8 cellular contexts compared by ENCODE assay signal in genomic region chr10:72261323-72262018, GRCh38. TPM values are rescaled to one million over a fixed set of nuclear protein-coding genes. Genes with fewer than 3 reads are reported as not detected.
DNase-seq lines count a peak whose midpoint lies in the region; ATAC-seq and TF ChIP-seq lines count a peak whose summit lies in the region.

No MANE protein-coding gene starts in this region.

- no peaks in the 10 kb centered on the region for H3F3A ChIP-seq in PC-3 (ENCODE audit: low read length, unreplicated experiment)

- H2AFZ ChIP-seq in PC-3 (ENCODE audit: low read length) = no peak overlapping the region

- H3K9ac ChIP-seq in PC-3 (ENCODE audit: low read length) = no peak overlapping the region; the same call in 1 of the 2 replicates

- no TSS peak for BruUV-seq in PC-3 (replicated peaks; lab: Mats Ljungman, UMichigan)

- no peaks in the 10 kb centered on the region for H3K9me3 ChIP-seq in PC-3 (ENCODE audit: low read length)
- H3K9me3 ChIP-seq in mesodermal cell (ENCODE audit: control insufficient read depth, low read length) = no peaks in the 10 kb centered on the region
- H3K9me3 ChIP-seq in tibial artery = no peaks in the 10 kb centered on the region

- no peaks in the 10 kb centered on the region for H3K27me3 ChIP-seq in PC-3 (ENCODE audit: low read length)
- no peaks in the 10 kb centered on the region for H3K27me3 ChIP-seq in tibial artery

- TF ChIP-seq CTCF in PC-3 (conservative IDR thresholded peaks at IDR 0.05; ENCODE audit: low read depth, low read length) = no peak
- TF ChIP-seq CTCF in tibial artery (IDR thresholded peaks at IDR 0.05) = no peak

- peak overlapping the region; percentile 63 for H3K27ac ChIP-seq in PC-3 (ENCODE audit: low read length)
- H3K27ac ChIP-seq in caudate nucleus (ENCODE audit: low read depth, low read length) = peak overlapping the region; percentile 99
- peak overlapping the region; percentile 98 for H3K27ac ChIP-seq in mesodermal cell (ENCODE audit: low read depth, low read length, severe bottlenecking)
- H3K27ac ChIP-seq in tibial artery = peak overlapping the region; percentile 88 to 92

- intact Hi-C loops in PC-3 (cut with micrococcal nuclease) (no loop called here), tibial artery (cut with DNase I; ENCODE audit: low total_unique reads) (no loop called here)

- peaks cover 19% of the 10 kb centered on the region for H3K4me1 ChIP-seq in PC-3 (ENCODE audit: insufficient read depth, low read length)
- H3K4me1 ChIP-seq in mesodermal cell (ENCODE audit: control insufficient read depth, insufficient read depth, low read length, poor library complexity, severe bottlenecking) = peaks cover 24% of the 10 kb centered on the region
- peaks cover 0 to 54% (median 40%) of the 10 kb centered on the region in 4 donors for H3K4me1 ChIP-seq in tibial artery

- H3K36me3 ChIP-seq in PC-3 (ENCODE audit: low read depth, low read length) (no peaks in the 10 kb centered on the region), mesodermal cell (ENCODE audit: control insufficient read depth, insufficient read depth, low read length) (no peaks in the 10 kb centered on the region), tibial artery (no peaks in the 10 kb centered on the region)

- H3K4me2 ChIP-seq in PC-3 (ENCODE audit: low read length) = no peak overlapping the region

- H3K79me2 ChIP-seq in PC-3 (ENCODE audit: low read length) = no peaks in the 10 kb centered on the region

- H3K4me3 ChIP-seq in PC-3 (ENCODE audit: low read length) (no peak overlapping the region), mesodermal cell (ENCODE audit: extremely low read depth, insufficient read depth, low read length, poor library complexity, severe bottlenecking) (peak overlapping the region; percentile 38), tibial artery (peak overlapping the region; percentile 52 to 58)

- peak; percentile 63 for DNase-seq in NK-92 treated with Interleukin-12 subunit alpha and Interleukin-12 subunit beta, amount 100 ng/mL, for 24 hours (lab: John Stamatoyannopoulos, UW)
- DNase-seq in NK-92 (lab: John Stamatoyannopoulos, UW; ENCODE audit: unreplicated experiment) (no peak), PC-3 (peak; percentile 25), caudate nucleus (lab: John Stamatoyannopoulos, UW) (peak in 3 of 61 donors; percentile 33 to 69 (median 58)), tibial artery (no peak), NCI-H1092 treated with DMSO at 0.1 percent for 48 hours (lab: John Stamatoyannopoulos, UW) (no peak)

- no peaks in the 10 kb centered on the region for H4K20me1 ChIP-seq in PC-3 (ENCODE audit: low read length)

- peak; percentile 50 for ATAC-seq in HG02798 (IDR thresholded peaks at IDR 0.05; ENCODE audit: poor library complexity, unreplicated experiment)
- ATAC-seq in PC-3 = 0 out of 2 replicates have a peak, but pooled peaks have one; percentile 18

- WGBS in mesodermal cell (ENCODE audit: insufficient coverage in 2 of 2), 2 experiments = 0 to 3% methylated on average over 3 to 5 of the region's 7 CpGs

- POLR2A ChIA-PET in PC-3 (lab: Charles Lee; ENCODE audit: unreplicated experiment) = no interaction called here

- CTCF ChIA-PET in PC-3 (lab: Charles Lee) = no interaction called here

- no peaks in the 10 kb centered on the region for H3K9me2 ChIP-seq in PC-3 (replicated peaks; ENCODE audit: low read length)

RNA-seq across cellular contexts. Expression of gene DDIT4, which starts 12.3 kb away (rescaled TPM):
- total RNA-seq in PC-3 (2014; rRNA removed) = 68.9 and 94.2 TPM in 2 replicates
- polyA plus RNA-seq in mesodermal cell (2013, experiment 1 of 2) = 56.3 TPM
- polyA plus RNA-seq in mesodermal cell (2013, experiment 2 of 2) = 59.6 TPM

RNA-seq across cellular contexts. Expression of gene ASCC1, which starts 45.4 kb away (rescaled TPM):
- 15.7 and 24.3 TPM in 2 replicates for total RNA-seq in PC-3 (2014; rRNA removed)
- polyA plus RNA-seq in mesodermal cell (2013, experiment 1 of 2) = 34.4 TPM
- 39.1 TPM for polyA plus RNA-seq in mesodermal cell (2013, experiment 2 of 2)

RNA-seq across cellular contexts. Expression of gene ANAPC16, which starts 45.7 kb away (rescaled TPM):
- 19.2 and 23.9 TPM in 2 replicates for total RNA-seq in PC-3 (2014; rRNA removed)
- 64.0 TPM for polyA plus RNA-seq in mesodermal cell (2013, experiment 1 of 2)
- 65.5 TPM for polyA plus RNA-seq in mesodermal cell (2013, experiment 2 of 2)

Comparison
In these comparisons a context has a peak if more than half of its experiments do, and no peak if none do; other contexts are left out.
1. DNase-seq: peak in NK-92 treated with Interleukin-12 subunit alpha and Interleukin-12 subunit beta, amount 100 ng/mL, for 24 hours (single experiment) and PC-3 (single experiment); none in NK-92 (single experiment), tibial artery (0 of 2) and NCI-H1092 treated with DMSO at 0.1 percent for 48 hours (single experiment).
2. Peak in every context shown above with its lines, with median percentiles within 50 percentile points of each other: H3K27ac ChIP-seq.